8 cellular contexts compared by ENCODE assay signal in genomic region chr12:25251749-25252148, GRCh38. TPM values are rescaled to one million over a fixed set of nuclear protein-coding genes. Genes with fewer than 3 reads are reported as not detected.
DNase-seq lines count a peak whose midpoint lies in the region; ATAC-seq and TF ChIP-seq lines count a peak whose summit lies in the region.

No MANE protein-coding gene starts in this region.

- no peak for DNase-seq in BJ (ENCODE audit: low read depth)
- DNase-seq in NB4 (ENCODE audit: low read depth) = no peak
- DNase-seq in COR-L47 (lab: John Stamatoyannopoulos, UW) = no peak
- DNase-seq in NCI-H1048 (lab: John Stamatoyannopoulos, UW) = no peak
- no peak for DNase-seq in stimulated activated naive CD4-positive, alpha-beta T cell (lab: John Stamatoyannopoulos, UW)

- peak overlapping the region; percentile 80 to 90 (median 87) for H3K27ac Mint-ChIP-seq in nephron

- peak overlapping the region; percentile 96 for H3K4me3 ChIP-seq in BJ (ENCODE audit: low read depth, low read length)
- H3K4me3 ChIP-seq in NB4 (ENCODE audit: low read depth, low read length) = peak overlapping the region; percentile 70
- H3K4me3 ChIP-seq in duodenal mucosa (ENCODE audit: low read depth in 1 of 2, low read length in 2 of 2) = peak overlapping the region; percentile 53 to 75

- POLR2A ChIA-PET in BJ (lab: Charles Lee) = no interaction called here

- peaks cover 0 to 11% of the 10 kb centered on the region in 2 donors for H3K4me1 ChIP-seq in duodenal mucosa (ENCODE audit: control insufficient read depth in 1 of 2, insufficient read depth in 2 of 2, low read length in 2 of 2)

- no peaks in the 10 kb centered on the region for H3K27me3 ChIP-seq in BJ (ENCODE audit: control insufficient read depth, insufficient read depth, low read length)
- no peaks in the 10 kb centered on the region for H3K27me3 ChIP-seq in duodenal mucosa (ENCODE audit: control insufficient read depth in 1 of 2, insufficient read depth in 2 of 2, low read length in 2 of 2)

- H3K9ac ChIP-seq in duodenal mucosa (ENCODE audit: low read depth in 1 of 2, low read length in 2 of 2) = peak overlapping the region; percentile 40 to 52

- TF ChIP-seq POLR2A in NB4 (IDR thresholded peaks at IDR 0.05; ENCODE audit: extremely low read depth, insufficient read length) = no peak

- TF ChIP-seq CTCF in BJ (IDR thresholded peaks at IDR 0.05; ENCODE audit: insufficient read depth, low read depth, low read length) (no peak), NB4 (IDR thresholded peaks at IDR 0.05; ENCODE audit: low read depth, low read length) (no peak), nephron (IDR thresholded peaks at IDR 0.05; ENCODE audit: unreplicated experiment in 3 of 3) (no peak)

- H3K36me3 ChIP-seq in BJ (ENCODE audit: control insufficient read depth, insufficient read depth, low read length) (no peaks in the 10 kb centered on the region), duodenal mucosa (ENCODE audit: control insufficient read depth in 1 of 2, insufficient read depth in 2 of 2, low read length in 2 of 2) (no peaks in the 10 kb centered on the region)

- ATAC-seq in GM18867 (IDR thresholded peaks at IDR 0.05; ENCODE audit: unreplicated experiment) = no peak

- peaks cover 9% of the 10 kb centered on the region for H3K36me3 Mint-ChIP-seq in nephron (ENCODE audit: low read depth)

- no peaks in the 10 kb centered on the region for H3K9me3 ChIP-seq in duodenal mucosa (ENCODE audit: control insufficient read depth in 1 of 2, low read length in 2 of 2)

- H3K4me1 Mint-ChIP-seq in nephron = peaks cover 18% of the 10 kb centered on the region

- H3K9me3 Mint-ChIP-seq in nephron = no peaks in the 10 kb centered on the region

- CTCF ChIA-PET in BJ (lab: Yijun Ruan, JAX) = interaction anchor here (1.2 kb wide), 1 partner anchor 53 kb away, joined by 3 read pairs; no protein-coding TSS in a partner anchor

- H3K4me3 Mint-ChIP-seq in nephron = peak overlapping the region; percentile 86 to 93 (median 89)

- no peaks in the 10 kb centered on the region for H3K27me3 Mint-ChIP-seq in nephron (ENCODE audit: low read depth)

- no peak overlapping the region for H3K27ac ChIP-seq in duodenal mucosa (ENCODE audit: low read depth, low read length)

RNA-seq across cellular contexts. Expression of gene KRAS, which starts 1.0 kb away (rescaled TPM):
- polyA plus RNA-seq in BJ (2011; rRNA removed) = 8.5 and 15.3 TPM in 2 replicates
- 9.0 and 10.7 TPM in 2 replicates for polyA minus RNA-seq in BJ (2011; rRNA and poly(A)+ RNA removed)

RNA-seq across cellular contexts. Expression of gene ETFRF1, which starts 56.7 kb away (rescaled TPM):
- 6.0 and 13.6 TPM in 2 replicates for polyA plus RNA-seq in BJ (2011; rRNA removed)
- polyA minus RNA-seq in BJ (2011; rRNA and poly(A)+ RNA removed) = 2.8 and 3.1 TPM in 2 replicates

RNA-seq across cellular contexts. Expression of gene DNAI7, which starts 56.8 kb away (rescaled TPM):
- polyA plus RNA-seq in BJ (2011; rRNA removed) = 0.11 and 0.21 TPM in 2 replicates
- 0.15 TPM in 1 of 2 replicates, not detected in the other for polyA minus RNA-seq in BJ (2011; rRNA and poly(A)+ RNA removed)
